15 cellular contexts compared by ENCODE assay signal in genomic region chr16:53545433-53545832, GRCh38. TPM values are rescaled to one million over a fixed set of nuclear protein-coding genes. Genes with fewer than 3 reads are reported as not detected.
DNase-seq lines count a peak whose midpoint lies in the region; ATAC-seq and TF ChIP-seq lines count a peak whose summit lies in the region.
"Had no signal": no experiment of that assay in that cellular context is flagged by ENCODE, and none has a peak within 500 bp of the region (broad histone marks: within the 10 kb centered on the region; RNA-seq: fewer than 3 reads in every experiment).

No MANE protein-coding gene starts in this region.

- H3K4me1 ChIP-seq in OCI-LY7 (ENCODE audit: insufficient read depth, low read length, poor library complexity, severe bottlenecking) = no peaks in the 10 kb centered on the region

- intact Hi-C loops in activated CD4-positive, alpha-beta T cell treated with anti-CD3 and anti-CD28 coated beads, Interleukin-2, amount 10 ng/mL, durations not matched to agents 24 days and 14 days (cut with micrococcal nuclease) = no loop called here
- intact Hi-C loops in OCI-LY7 (cut with micrococcal nuclease; ENCODE audit: unreplicated experiment) = no loop called here

- H2AFZ ChIP-seq in OCI-LY7 (ENCODE audit: low read length) = no peak overlapping the region

- no peak for DNase-seq in activated CD8-positive, alpha-beta memory T cell treated with anti-CD3 and anti-CD28 coated beads, Interleukin-2, amount 10 ng/mL, durations not matched to agents 7 days and 5 days
- DNase-seq in activated CD8-positive, alpha-beta memory T cell treated with anti-CD3 and anti-CD28 coated beads, Interleukin-2, amount 50 U/mL, for 48 hours = no peak
- DNase-seq in activated CD4-positive, alpha-beta T cell treated with anti-CD3 and anti-CD28 coated beads, Interleukin-2, amount 10 ng/mL, durations not matched to agents 24 days and 14 days = peak; percentile 88
- DNase-seq in amniotic epithelial cell (ENCODE audit: low read depth) = peak; percentile 12
- DNase-seq in stimulated activated naive CD4-positive, alpha-beta T cell treated with Interleukin-2 at 50 U/mL for 16 hours (lab: John Stamatoyannopoulos, UW) = peak; percentile 1
- no peak for DNase-seq in OCI-LY7 (ENCODE audit: low spot score)
- DNase-seq: EL, glutamatergic neuron, left ventricle myocardium superior, NCI-H2227 treated with DMSO at 0.1 percent for 48 hours, SIG-M5 had no signal

- peaks cover 15% of the 10 kb centered on the region for H3K27me3 Mint-ChIP-seq in activated CD8-positive, alpha-beta memory T cell treated with anti-CD3 and anti-CD28 coated beads, Interleukin-2, amount 10 ng/mL, durations not matched to agents 7 days and 5 days
- peaks cover 28% of the 10 kb centered on the region for H3K27me3 Mint-ChIP-seq in activated CD4-positive, alpha-beta T cell treated with anti-CD3 and anti-CD28 coated beads, Interleukin-2, amount 10 ng/mL, durations not matched to agents 24 days and 14 days

- H3K79me2 ChIP-seq in OCI-LY7 (ENCODE audit: insufficient read depth, low read depth, low read length) = no peaks in the 10 kb centered on the region

- peak overlapping the region; percentile 39 for H3K27ac Mint-ChIP-seq in activated CD8-positive, alpha-beta memory T cell treated with anti-CD3 and anti-CD28 coated beads, Interleukin-2, amount 10 ng/mL, durations not matched to agents 7 days and 5 days
- H3K27ac Mint-ChIP-seq in activated CD4-positive, alpha-beta T cell treated with anti-CD3 and anti-CD28 coated beads, Interleukin-2, amount 10 ng/mL, durations not matched to agents 24 days and 14 days = no peak overlapping the region
- H3K27ac Mint-ChIP-seq: type B pancreatic cell had no signal

- CTCF ChIA-PET in activated CD8-positive, alpha-beta memory T cell treated with anti-CD3 and anti-CD28 coated beads, Interleukin-2, amount 10 ng/mL, durations not matched to agents 7 days and 5 days (lab: Charles Lee) = interaction anchor here (0.5 to 2.0 kb wide), 8 partner anchors 9 to 490 kb away, joined by 3 to 6 read pairs (median 4); partner anchors contain the start of gene CHD9
- CTCF ChIA-PET in OCI-LY7 (lab: Charles Lee; ENCODE audit: unreplicated experiment) = no interaction called here

- H3K9me3 Mint-ChIP-seq in activated CD8-positive, alpha-beta memory T cell treated with anti-CD3 and anti-CD28 coated beads, Interleukin-2, amount 10 ng/mL, durations not matched to agents 7 days and 5 days (ENCODE audit: low read depth) = no peaks in the 10 kb centered on the region
- no peaks in the 10 kb centered on the region for H3K9me3 Mint-ChIP-seq in activated CD4-positive, alpha-beta T cell treated with anti-CD3 and anti-CD28 coated beads, Interleukin-2, amount 10 ng/mL, durations not matched to agents 24 days and 14 days
- H3K9me3 Mint-ChIP-seq: type B pancreatic cell had no signal

- POLR2A ChIA-PET in OCI-LY7 (lab: Charles Lee) = interaction anchor here (0.6 kb wide), 1 partner anchor 274 kb away, joined by 3 read pairs; no protein-coding TSS in a partner anchor

- no peak overlapping the region for H3K4me3 ChIP-seq in OCI-LY7 (ENCODE audit: low read depth, low read length, poor library complexity, severe bottlenecking)
- H3K4me3 ChIP-seq: A549 had no signal

- H3K4me3 Mint-ChIP-seq in activated CD8-positive, alpha-beta memory T cell treated with anti-CD3 and anti-CD28 coated beads, Interleukin-2, amount 10 ng/mL, durations not matched to agents 7 days and 5 days = no peak overlapping the region
- peak overlapping the region; percentile 37 for H3K4me3 Mint-ChIP-seq in activated CD4-positive, alpha-beta T cell treated with anti-CD3 and anti-CD28 coated beads, Interleukin-2, amount 10 ng/mL, durations not matched to agents 24 days and 14 days
- H3K4me3 Mint-ChIP-seq: type B pancreatic cell had no signal

- H3K4me1 Mint-ChIP-seq in activated CD8-positive, alpha-beta memory T cell treated with anti-CD3 and anti-CD28 coated beads, Interleukin-2, amount 10 ng/mL, durations not matched to agents 7 days and 5 days = peaks cover 39% of the 10 kb centered on the region
- peaks cover 31% of the 10 kb centered on the region for H3K4me1 Mint-ChIP-seq in activated CD4-positive, alpha-beta T cell treated with anti-CD3 and anti-CD28 coated beads, Interleukin-2, amount 10 ng/mL, durations not matched to agents 24 days and 14 days

- no peaks in the 10 kb centered on the region for H3K36me3 Mint-ChIP-seq in activated CD8-positive, alpha-beta memory T cell treated with anti-CD3 and anti-CD28 coated beads, Interleukin-2, amount 10 ng/mL, durations not matched to agents 7 days and 5 days
- no peaks in the 10 kb centered on the region for H3K36me3 Mint-ChIP-seq in activated CD4-positive, alpha-beta T cell treated with anti-CD3 and anti-CD28 coated beads, Interleukin-2, amount 10 ng/mL, durations not matched to agents 24 days and 14 days (ENCODE audit: low read depth)
- H3K36me3 Mint-ChIP-seq: type B pancreatic cell had no signal

- no peaks in the 10 kb centered on the region for H3K9me2 ChIP-seq in OCI-LY7 (ENCODE audit: insufficient read depth, low read length)

- no peak for ATAC-seq in activated CD8-positive, alpha-beta memory T cell treated with anti-CD3 and anti-CD28 coated beads, Interleukin-2, amount 10 ng/mL, durations not matched to agents 7 days and 5 days
- ATAC-seq in GM19023 (IDR thresholded peaks at IDR 0.05; ENCODE audit: unreplicated experiment) (no peak), GM18868 (IDR thresholded peaks at IDR 0.05; ENCODE audit: unreplicated experiment) (no peak)
- ATAC-seq: A549, left ventricle myocardium superior had no signal

- H3K27ac ChIP-seq in OCI-LY7 (ENCODE audit: low read depth, low read length, poor library complexity, severe bottlenecking) = no peak overlapping the region
- H3K27ac ChIP-seq: A549 had no signal

- H3K9me3 ChIP-seq in OCI-LY7 (ENCODE audit: low read length) = no peaks in the 10 kb centered on the region
- H3K9me3 ChIP-seq: A549 had no signal

- no peaks in the 10 kb centered on the region for H4K20me1 ChIP-seq in OCI-LY7 (ENCODE audit: insufficient read depth, low read length)

- no peak overlapping the region for H3K4me2 ChIP-seq in OCI-LY7 (ENCODE audit: low read length)
- H3K4me2 ChIP-seq: A549 had no signal

- H3K36me3 ChIP-seq in OCI-LY7 (ENCODE audit: insufficient read depth, low read length) = no peaks in the 10 kb centered on the region

- no peak for TF ChIP-seq CTCF in OCI-LY7 (conservative IDR thresholded peaks at IDR 0.05; ENCODE audit: low read length)

- no TSS peak for BruUV-seq in OCI-LY7 (replicated peaks; lab: Mats Ljungman, UMichigan)

RNA-seq across cellular contexts. Expression of gene AKTIP, which starts 42.4 kb away (rescaled TPM):
- total RNA-seq in activated CD8-positive, alpha-beta memory T cell treated with anti-CD3 and anti-CD28 coated beads, Interleukin-2, amount 10 ng/mL, durations not matched to agents 7 days and 5 days = 10 to 100 TPM; 39.7 to 45.8 TPM
- 18.0 and 18.7 TPM in 2 replicates for total RNA-seq in activated CD4-positive, alpha-beta T cell treated with anti-CD3 and anti-CD28 coated beads, Interleukin-2, amount 10 ng/mL, durations not matched to agents 24 days and 14 days
- total RNA-seq in OCI-LY7 (2014; rRNA removed; shearing (Covaris generic)) = 12.4 and 12.7 TPM in 2 replicates
- 17.9 and 18.7 TPM in 2 replicates for total RNA-seq in OCI-LY7 (2022)

Comparison
In these comparisons a context has a peak if more than half of its experiments do, and no peak if none do; other contexts are left out.
1. DNase-seq: peak in activated CD4-positive, alpha-beta T cell treated with anti-CD3 and anti-CD28 coated beads, Interleukin-2, amount 10 ng/mL, durations not matched to agents 24 days and 14 days (single experiment), amniotic epithelial cell (single experiment) and stimulated activated naive CD4-positive, alpha-beta T cell treated with Interleukin-2 at 50 U/mL for 16 hours (single experiment); none in activated CD8-positive, alpha-beta memory T cell treated with anti-CD3 and anti-CD28 coated beads, Interleukin-2, amount 10 ng/mL, durations not matched to agents 7 days and 5 days (single experiment), activated CD8-positive, alpha-beta memory T cell treated with anti-CD3 and anti-CD28 coated beads, Interleukin-2, amount 50 U/mL, for 48 hours (single experiment) and OCI-LY7 (single experiment).